Comparison of ENCODE assay signal across 16 cellular contexts in the genomic region with DNA sequence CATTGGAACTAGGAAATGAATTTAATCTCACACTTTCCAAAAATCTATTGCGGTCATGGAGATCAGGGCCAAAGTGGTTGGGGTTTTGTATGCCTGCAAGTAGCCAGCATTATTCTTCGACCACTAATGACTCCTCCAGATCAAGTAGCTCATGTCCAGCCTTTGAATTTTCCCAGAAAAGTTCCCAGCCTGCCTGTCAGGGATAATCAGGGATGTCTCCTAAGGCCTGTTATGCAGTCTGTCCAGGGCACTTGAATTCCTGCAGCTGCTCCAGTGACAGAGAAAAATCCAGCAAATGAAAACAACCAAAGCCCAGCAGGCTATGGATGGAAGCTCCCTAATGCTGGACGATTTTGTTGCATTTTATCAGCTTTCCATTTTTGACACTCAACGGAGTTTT.
"Had no signal": no experiment of that assay in that cellular context is flagged by ENCODE, and none has a peak within 500 bp of the region (broad histone marks: within the 10 kb centered on the region; RNA-seq: fewer than 3 reads in every experiment).

No MANE protein-coding gene starts in this region.

- H3K9me3 ChIP-seq: mucosa of descending colon, psoas muscle, thyroid gland, vagina had no signal

- H3K36me3 ChIP-seq: brain microvascular endothelial cell, thyroid gland, vagina had no signal

- H3K4me3 Mint-ChIP-seq: activated T-helper 17 cell treated with anti-CD3 and anti-CD28 coated beads, Interleukin-2, amount 50 U/mL, for 72 hours; endodermal cell; natural killer cell treated with Interleukin-12 subunit alpha and Interleukin-12 subunit beta and Interleukin-15 and Interleukin-18, amount 100 ng/mL, for 72 hours; stimulated activated effector memory CD8-positive, alpha-beta T cell treated with anti-CD3 and anti-CD28 coated beads, Interleukin-12 subunit alpha, Interleukin-12 subunit beta, amount 100 ng/mL, for 72 hours; T-helper 1 cell treated with Interleukin-12 subunit alpha and Interleukin-12 subunit beta and Interleukin-4 antibody, amounts not matched to agents 30 μg/mL and 1 μg/mL, for 36 hours had no signal

- H3K4me1 ChIP-seq: psoas muscle, thyroid gland had no signal

- H3K9me3 Mint-ChIP-seq: activated T-helper 17 cell treated with anti-CD3 and anti-CD28 coated beads, Interleukin-2, amount 50 U/mL, for 72 hours; natural killer cell treated with Interleukin-12 subunit alpha and Interleukin-12 subunit beta and Interleukin-15 and Interleukin-18, amount 100 ng/mL, for 72 hours; stimulated activated effector memory CD8-positive, alpha-beta T cell treated with anti-CD3 and anti-CD28 coated beads, Interleukin-12 subunit alpha, Interleukin-12 subunit beta, amount 100 ng/mL, for 72 hours; T-helper 1 cell treated with Interleukin-12 subunit alpha and Interleukin-12 subunit beta and Interleukin-4 antibody, amounts not matched to agents 30 μg/mL and 1 μg/mL, for 36 hours had no signal

- H3K4me3 ChIP-seq: mucosa of descending colon, psoas muscle, thyroid gland, vagina had no signal

- H3K4me1 Mint-ChIP-seq: activated T-helper 17 cell treated with anti-CD3 and anti-CD28 coated beads, Interleukin-2, amount 50 U/mL, for 72 hours; endodermal cell; stimulated activated effector memory CD8-positive, alpha-beta T cell treated with anti-CD3 and anti-CD28 coated beads, Interleukin-12 subunit alpha, Interleukin-12 subunit beta, amount 100 ng/mL, for 72 hours had no signal

- H3K27me3 Mint-ChIP-seq: natural killer cell treated with Interleukin-12 subunit alpha and Interleukin-12 subunit beta and Interleukin-15 and Interleukin-18, amount 100 ng/mL, for 72 hours had no signal

- ATAC-seq: activated T-helper 17 cell treated with anti-CD3 and anti-CD28 coated beads, Interleukin-2, amount 50 U/mL, for 72 hours; mucosa of descending colon; natural killer cell treated with Interleukin-12 subunit alpha and Interleukin-12 subunit beta and Interleukin-15 and Interleukin-18, amount 100 ng/mL, for 72 hours; psoas muscle; stimulated activated effector memory CD8-positive, alpha-beta T cell treated with anti-CD3 and anti-CD28 coated beads, Interleukin-12 subunit alpha, Interleukin-12 subunit beta, amount 100 ng/mL, for 72 hours had no signal

- H3K27ac Mint-ChIP-seq: activated T-helper 17 cell treated with anti-CD3 and anti-CD28 coated beads, Interleukin-2, amount 50 U/mL, for 72 hours; endodermal cell; natural killer cell treated with Interleukin-12 subunit alpha and Interleukin-12 subunit beta and Interleukin-15 and Interleukin-18, amount 100 ng/mL, for 72 hours; stimulated activated effector memory CD8-positive, alpha-beta T cell treated with anti-CD3 and anti-CD28 coated beads, Interleukin-12 subunit alpha, Interleukin-12 subunit beta, amount 100 ng/mL, for 72 hours; T-helper 1 cell treated with Interleukin-12 subunit alpha and Interleukin-12 subunit beta and Interleukin-4 antibody, amounts not matched to agents 30 μg/mL and 1 μg/mL, for 36 hours had no signal

- H3K36me3 Mint-ChIP-seq: natural killer cell treated with Interleukin-12 subunit alpha and Interleukin-12 subunit beta and Interleukin-15 and Interleukin-18, amount 100 ng/mL, for 72 hours; stimulated activated effector memory CD8-positive, alpha-beta T cell treated with anti-CD3 and anti-CD28 coated beads, Interleukin-12 subunit alpha, Interleukin-12 subunit beta, amount 100 ng/mL, for 72 hours had no signal

- H3K27me3 ChIP-seq: brain microvascular endothelial cell, thyroid gland, vagina had no signal

- DNase-seq: activated CD4-positive, alpha-beta T cell treated with anti-CD3 and anti-CD28 coated beads for 48 hours; activated naive CD4-positive, alpha-beta T cell treated with anti-CD3 and anti-CD28 coated beads, Interleukin-2, amount 50 U/mL, for 16 hours; activated T-cell treated with anti-CD3 and anti-CD28 coated beads for 4 hours; amniotic stem cell; brain microvascular endothelial cell; dermis blood vessel endothelial cell; endodermal cell; head of caudate nucleus; mucosa of descending colon; psoas muscle had no signal

- H3K27ac ChIP-seq: brain microvascular endothelial cell, psoas muscle, thyroid gland, vagina had no signal
